In genomic region chr12:6838854-6839253, GRCh38 we compare ENCODE assay signal across 15 cellular contexts. TPM values are rescaled to one million over a fixed set of nuclear protein-coding genes. Genes with fewer than 3 reads are reported as not detected.
DNase-seq lines count a peak whose midpoint lies in the region; ATAC-seq, FAIRE-seq and TF ChIP-seq lines count a peak whose summit lies in the region.
"Had no signal": no experiment of that assay in that cellular context is flagged by ENCODE, and none has a peak within 500 bp of the region (broad histone marks: within the 10 kb centered on the region; RNA-seq: fewer than 3 reads in every experiment).

No MANE protein-coding gene starts in this region.

- H3K4me1 ChIP-seq in HEK293 (ENCODE audit: control insufficient read depth, insufficient read depth, low read length), result no peaks in the 10 kb centered on the region
- H3K4me1 ChIP-seq in Karpas-422 (ENCODE audit: low read length), result peaks cover 72% of the 10 kb centered on the region
- peaks cover 0 to 3% (median 2%) of the 10 kb centered on the region in 4 experiments; a peak in 1 of 7 replicates for H3K4me1 ChIP-seq in H1 (replicated peaks in 1 of 4; ENCODE audit: control insufficient read depth in 3 of 4, insufficient read depth in 4 of 4, low read length in 3 of 4)
- peaks cover 0 to 11% of the 10 kb centered on the region in 2 donors for H3K4me1 ChIP-seq in neuronal stem cell (ENCODE audit: control insufficient read depth in 2 of 2, insufficient read depth in 1 of 2, low read depth in 1 of 2, low read length in 2 of 2)
- H3K4me1 ChIP-seq: A549, BE2C had no signal

- no peak for FAIRE-seq in H1 (lab: Jason Lieb, UNC)
- FAIRE-seq: A549, GM18507 had no signal

- H3K4me3 ChIP-seq in HEK293 (ENCODE audit: low read depth, low read length) (no peak overlapping the region), Karpas-422 (ENCODE audit: low read length) (peak overlapping the region; percentile 61; the same call in 1 of the 2 replicates), H1 (ENCODE audit: extremely low read depth in 1 of 4, insufficient read depth in 2 of 4, low read depth in 3 of 4, low read length in 4 of 4) (no peak overlapping the region), neuronal stem cell (ENCODE audit: low read length in 2 of 2) (peak overlapping the region in 1 of 2 donors; percentile 1)
- H3K4me3 ChIP-seq: A549, GM23248 had no signal

- DNase-seq in Karpas-422, result peak; percentile 46
- no peak for DNase-seq in H1 (ENCODE audit: low read depth in 1 of 2, low spot score in 2 of 2)
- DNase-seq in neuronal stem cell (ENCODE audit: low spot score), result no peak
- no peak for DNase-seq in medulla oblongata (ENCODE audit: extremely low spot score)
- DNase-seq in DMS53 treated with DMSO at 0.1 percent for 48 hours (lab: John Stamatoyannopoulos, UW; ENCODE audit: unreplicated experiment), result no peak
- DNase-seq: BE2C; Caco-2; CD8-positive, alpha-beta T cell; GM23248; H9 had no signal

- no peak for TF ChIP-seq RAD21 in H1 (IDR thresholded peaks at IDR 0.05 in 1 of 2, conservative IDR thresholded peaks at IDR 0.05 in 1 of 2; ENCODE audit: low read depth in 2 of 2, low read length in 2 of 2)

- H2BK120ac ChIP-seq in H1 (replicated peaks; ENCODE audit: low read depth, low read length) (no peak overlapping the region), neuronal stem cell (ENCODE audit: low read depth, low read length) (no peak overlapping the region)

- TF ChIP-seq EP300 in H1 (IDR thresholded peaks at IDR 0.05; ENCODE audit: borderline replicate concordance in 1 of 2, low read depth in 2 of 2, low read length in 2 of 2), result no peak

- H3K79me2 ChIP-seq in Karpas-422 (ENCODE audit: low read length) (peaks cover 7% of the 10 kb centered on the region; the same call in 1 of the 2 replicates), H1 (ENCODE audit: control insufficient read depth in 1 of 2, insufficient read depth in 2 of 2, low read length in 2 of 2) (no peaks in the 10 kb centered on the region)

- H3K23me2 ChIP-seq in H1 (ENCODE audit: low read depth, low read length), result no peaks in the 10 kb centered on the region

- H3K23ac ChIP-seq in H1 (ENCODE audit: insufficient read length) (no peak overlapping the region), neuronal stem cell (ENCODE audit: low read depth, low read length, poor library complexity) (peak overlapping the region; percentile 83)

- no peaks in the 10 kb centered on the region for H3K79me1 ChIP-seq in H1 (ENCODE audit: low read depth, low read length)
- H3K79me1 ChIP-seq in neuronal stem cell (ENCODE audit: low read depth, low read length), result peaks cover 2% of the 10 kb centered on the region

- no peaks in the 10 kb centered on the region for H3K9me2 ChIP-seq in Karpas-422 (replicated peaks; ENCODE audit: insufficient read depth, low read length)

- H4K91ac ChIP-seq in H1 (replicated peaks; ENCODE audit: insufficient read length, low read length) (no peak overlapping the region), neuronal stem cell (ENCODE audit: low read depth, low read length, poor library complexity) (no peak overlapping the region)

- ATAC-seq in HG03354 (IDR thresholded peaks at IDR 0.05; ENCODE audit: poor library complexity, severe bottlenecking, unreplicated experiment), result no peak
- ATAC-seq: A549; CD8-positive, alpha-beta T cell had no signal

- H4K20me1 ChIP-seq in Karpas-422 (ENCODE audit: insufficient read depth, low read depth, low read length) (no peaks in the 10 kb centered on the region), H1 (replicated peaks in 1 of 2; ENCODE audit: control insufficient read depth in 1 of 2, insufficient read depth in 2 of 2, low read length in 2 of 2) (peaks cover 7 to 8% of the 10 kb centered on the region in 2 experiments)

- no peak overlapping the region for H3K14ac ChIP-seq in H1 (ENCODE audit: insufficient read length)
- H3K14ac ChIP-seq in neuronal stem cell (ENCODE audit: low read length), result peak overlapping the region; percentile 25

- no peak overlapping the region for H2BK20ac ChIP-seq in H1 (ENCODE audit: low read length)

- H2AK5ac ChIP-seq in H1 (ENCODE audit: low read depth, low read length) (no peak overlapping the region), neuronal stem cell (ENCODE audit: low read depth, low read length) (no peak overlapping the region)

- H3K27me3 ChIP-seq in Karpas-422 (ENCODE audit: low read length) (no peaks in the 10 kb centered on the region), H1 (replicated peaks in 1 of 4; ENCODE audit: control insufficient read depth in 3 of 4, extremely low read depth in 1 of 4, insufficient read depth in 3 of 4, low read length in 3 of 4) (no peaks in the 10 kb centered on the region), neuronal stem cell (ENCODE audit: control insufficient read depth in 3 of 3, insufficient read depth in 3 of 3, low read depth in 1 of 3, low read length in 3 of 3) (no peaks in the 10 kb centered on the region)
- H3K27me3 ChIP-seq: BE2C had no signal

- TF ChIP-seq CTCF in HEK293 (tag by site-specific recombination; IDR thresholded peaks at IDR 0.05) (no peak), H1 (IDR thresholded peaks at IDR 0.05; ENCODE audit: control extremely low read depth in 1 of 3, insufficient read depth in 1 of 3, low read depth in 1 of 3, low read length in 3 of 3) (no peak)

- no peak for TF ChIP-seq POLR2A in H1 (IDR thresholded peaks at IDR 0.05; ENCODE audit: control extremely low read depth in 1 of 2, low read depth in 2 of 2, low read length in 2 of 2)

- no peak overlapping the region for H3K27ac ChIP-seq in HEK293 (ENCODE audit: extremely low read depth, low read depth, low read length)
- peak overlapping the region; percentile 100 for H3K27ac ChIP-seq in Karpas-422 (ENCODE audit: low read length)
- H3K27ac ChIP-seq in H1 (ENCODE audit: low read depth, low read length), result no peak overlapping the region
- no peak overlapping the region for H3K27ac ChIP-seq in neuronal stem cell (replicated peaks; ENCODE audit: low read length)
- H3K27ac ChIP-seq: A549, C4-2B, GM23248 had no signal

- H2BK15ac ChIP-seq in H1 (ENCODE audit: low read length), result no peak overlapping the region
- H2BK15ac ChIP-seq in neuronal stem cell (ENCODE audit: low read length), result no peak overlapping the region

- H3K36me3 ChIP-seq in HEK293 (ENCODE audit: control insufficient read depth in 2 of 2, insufficient read depth in 1 of 2, low read length in 2 of 2) (peaks cover 14 to 89% of the 10 kb centered on the region in 2 experiments; a peak in 2 of 3 replicates), Karpas-422 (ENCODE audit: insufficient read depth, low read length) (no peaks in the 10 kb centered on the region), H1 (ENCODE audit: control insufficient read depth in 2 of 4, insufficient read depth in 4 of 4, low read length in 3 of 4) (peaks cover 15 to 53% (median 36%) of the 10 kb centered on the region in 4 experiments), neuronal stem cell (replicated peaks in 1 of 2; ENCODE audit: control insufficient read depth in 2 of 2, insufficient read depth in 2 of 2, low read length in 2 of 2) (peaks cover 60 to 96% of the 10 kb centered on the region in 2 donors)

- POLR2A ChIA-PET in HEK293 (lab: Yijun Ruan, JAX) (interaction anchor here (1.7 to 6.5 kb wide), 3 partner anchors 9 to 13 kb away, joined by 6 to 62 read pairs (median 8); partner anchors contain the start of genes CDCA3 and USP5), H1 (lab: Charles Lee; ENCODE audit: partially characterized antibody) (interaction anchor here (0.8 to 27.1 kb wide), 8 partner anchors 7 to 304 kb away, joined by 3 to 588 read pairs (median 5); partner anchors contain the start of genes C12orf57, CDCA3, GAPDH and GNB3)

- H3K4me2 ChIP-seq in Karpas-422 (ENCODE audit: low read depth, low read length, poor library complexity, severe bottlenecking) (peak overlapping the region; percentile 88), H1 (ENCODE audit: insufficient read depth in 1 of 2, low read depth in 2 of 2, low read length in 2 of 2) (no peak overlapping the region), neuronal stem cell (ENCODE audit: insufficient read depth, low read length, poor library complexity, severe bottlenecking) (no peak overlapping the region)
- H3K4me2 ChIP-seq: A549 had no signal

- peak overlapping the region; percentile 29; the same call in 1 of the 2 replicates for H4K8ac ChIP-seq in H1 (ENCODE audit: extremely low read depth, insufficient read depth, low read length)
- no peak overlapping the region for H4K8ac ChIP-seq in neuronal stem cell (ENCODE audit: low read depth, low read length)

- 91% methylated on average over 16 of the region's 16 CpGs; no CpG with 5 or more reads in 1 of the 2 experiments for WGBS in H1 (ENCODE audit: extremely low coverage in 1 of 2, insufficient coverage in 1 of 2, insufficient read length in 1 of 2, insufficient replicate concordance in 2 of 2, low coverage in 1 of 2, low lambda C conversion rate in 2 of 2, missing lambda C conversion rate in 1 of 2), 2 experiments
- no CpG with 5 or more reads among the region's 16 CpGs for WGBS in neuronal stem cell (ENCODE audit: extremely low coverage in 2 of 2, insufficient read length in 2 of 2, insufficient replicate concordance in 1 of 2), 2 donors

- H3K4ac ChIP-seq in H1 (replicated peaks; ENCODE audit: insufficient read length, low read depth, low read length), result no peak overlapping the region
- peak overlapping the region; percentile 60 for H3K4ac ChIP-seq in neuronal stem cell (ENCODE audit: low read length)

- H3K9ac ChIP-seq in Karpas-422 (ENCODE audit: low read length), result peak overlapping the region; percentile 84
- H3K9ac ChIP-seq in H1 (replicated peaks in 1 of 4; ENCODE audit: extremely low read depth in 1 of 4, low read depth in 3 of 4, low read length in 3 of 4), result no peak overlapping the region
- H3K9ac ChIP-seq in neuronal stem cell (ENCODE audit: low read depth, low read length, poor library complexity), result no peak overlapping the region
- H3K9ac ChIP-seq: GM23248 had no signal

- no peak overlapping the region for H4K5ac ChIP-seq in H1 (ENCODE audit: insufficient read length, low read depth, low read length)

- no peak overlapping the region for H3K56ac ChIP-seq in H1 (replicated peaks; ENCODE audit: insufficient read length, low read depth, low read length)

- H2BK5ac ChIP-seq in H1 (ENCODE audit: low read depth, low read length), result no peak overlapping the region; the same call in 1 of the 2 replicates
- peak overlapping the region; percentile 21 for H2BK5ac ChIP-seq in neuronal stem cell (ENCODE audit: low read length)

- CTCF ChIA-PET in HEK293 (lab: Yijun Ruan, JAX), result interaction anchor here (0.7 to 2.0 kb wide), 3 partner anchors 13 to 115 kb away, joined by 3 to 9 read pairs (median 4); partner anchors contain the start of genes COPS7A and MLF2
- CTCF ChIA-PET in H1 (lab: Charles Lee; ENCODE audit: partially characterized antibody), result interaction anchor here (0.5 to 23.7 kb wide), 9 partner anchors 5 to 221 kb away, joined by 3 to 532 read pairs (median 6); partner anchors contain the start of genes CD4, CDCA3, GNB3 and LAG3

- H2AFZ ChIP-seq in Karpas-422 (ENCODE audit: low read length) (no peak overlapping the region), H1 (ENCODE audit: low read length) (no peak overlapping the region), neuronal stem cell (ENCODE audit: low read length) (no peak overlapping the region)
- H2AFZ ChIP-seq: GM23248 had no signal

- no peak overlapping the region for H2BK12ac ChIP-seq in H1 (ENCODE audit: low read depth, low read length)
- no peak overlapping the region for H2BK12ac ChIP-seq in neuronal stem cell (ENCODE audit: low read length)

- H3K9me3 ChIP-seq in HEK293 (ENCODE audit: control insufficient read depth, insufficient read depth, low read depth, low read length), result no peaks in the 10 kb centered on the region
- H3K9me3 ChIP-seq in Karpas-422 (ENCODE audit: low read length), result no peaks in the 10 kb centered on the region
- no peaks in the 10 kb centered on the region for H3K9me3 ChIP-seq in H1 (ENCODE audit: insufficient read depth in 2 of 2, low read depth in 1 of 2, low read length in 1 of 2)
- H3K9me3 ChIP-seq in neuronal stem cell (replicated peaks in 1 of 2; ENCODE audit: control insufficient read depth in 2 of 2, insufficient read depth in 1 of 2, low read depth in 1 of 2, low read length in 2 of 2), result no peaks in the 10 kb centered on the region
- H3K9me3 ChIP-seq: A549, BE2C, Caco-2 had no signal

- no peak overlapping the region for H3K18ac ChIP-seq in H1 (ENCODE audit: extremely low read depth, low read length)
- no peak overlapping the region for H3K18ac ChIP-seq in neuronal stem cell (ENCODE audit: low read length)

RNA-seq across cellular contexts. Expression of gene GNB3, which starts 1.9 kb away (rescaled TPM):
- 14.9 and 27.0 TPM in 2 replicates for total RNA-seq in Karpas-422 (2014; rRNA removed; shearing (Covaris generic); ENCODE audit: low replicate concordance)
- total RNA-seq in H1 (2021; fragmentation: NEBNext Ultra II Directional; extraction: Animal tissue kit (Norgen Biotek cat#: 25700)), result 9.0 and 9.9 TPM in 2 replicates
- 9.9 and 13.9 TPM in 2 replicates for polyA plus RNA-seq in H1 (2011; rRNA removed)
- 12.7 TPM for polyA plus RNA-seq in H1 (2011; cell fraction: cytosol; rRNA removed)
- 82.1 TPM for polyA plus RNA-seq in H1 (2011; cell fraction: nucleus; rRNA removed)
- 10.9 to 15.6 TPM (median 13.3 TPM) in 4 replicates for polyA plus RNA-seq in H1 (2012, experiment 1 of 2)
- polyA plus RNA-seq in H1 (2012, experiment 2 of 2), result 7.5 TPM
- 5.5 TPM for polyA plus RNA-seq in H1 (2013, experiment 1 of 2)
- 4.9 TPM for polyA plus RNA-seq in H1 (2013, experiment 2 of 2)
- polyA minus RNA-seq in H1 (2011; rRNA and poly(A)+ RNA removed), result 5.6 and 5.7 TPM in 2 replicates
- 6.0 TPM for polyA minus RNA-seq in H1 (2011; cell fraction: cytosol; rRNA and poly(A)+ RNA removed)
- 17.2 TPM for polyA minus RNA-seq in H1 (2011; cell fraction: nucleus; rRNA and poly(A)+ RNA removed)
- 8.6 TPM for polyA plus RNA-seq in neuronal stem cell (2013, experiment 1 of 2)
- polyA plus RNA-seq in neuronal stem cell (2013, experiment 2 of 2), result 8.2 TPM

RNA-seq across cellular contexts. Expression of gene P3H3, which starts 10.6 kb away (rescaled TPM):
- total RNA-seq in Karpas-422 (2014; rRNA removed; shearing (Covaris generic); ENCODE audit: low replicate concordance), result 3.1 and 8.3 TPM in 2 replicates
- 42.4 and 43.5 TPM in 2 replicates for total RNA-seq in H1 (2021; fragmentation: NEBNext Ultra II Directional; extraction: Animal tissue kit (Norgen Biotek cat#: 25700))
- polyA plus RNA-seq in H1 (2011; rRNA removed), result 22.9 and 40.9 TPM in 2 replicates
- polyA plus RNA-seq in H1 (2011; cell fraction: cytosol; rRNA removed), result 34.9 TPM
- polyA plus RNA-seq in H1 (2011; cell fraction: nucleus; rRNA removed), result 89.3 TPM
- 28.7 to 51.3 TPM (median 45.4 TPM) in 4 replicates for polyA plus RNA-seq in H1 (2012, experiment 1 of 2)
- polyA plus RNA-seq in H1 (2012, experiment 2 of 2), result 27.7 TPM
- 33.4 TPM for polyA plus RNA-seq in H1 (2013, experiment 1 of 2)
- 30.6 TPM for polyA plus RNA-seq in H1 (2013, experiment 2 of 2)
- polyA minus RNA-seq in H1 (2011; rRNA and poly(A)+ RNA removed), result 14.7 and 16.0 TPM in 2 replicates
- polyA minus RNA-seq in H1 (2011; cell fraction: cytosol; rRNA and poly(A)+ RNA removed), result 21.8 TPM
- polyA minus RNA-seq in H1 (2011; cell fraction: nucleus; rRNA and poly(A)+ RNA removed), result 35.7 TPM
- polyA plus RNA-seq in neuronal stem cell (2013, experiment 1 of 2), result 22.0 TPM
- polyA plus RNA-seq in neuronal stem cell (2013, experiment 2 of 2), result 21.2 TPM

RNA-seq across cellular contexts. Expression of gene CDCA3, which starts 12.2 kb away (rescaled TPM):
- 47.6 and 70.0 TPM in 2 replicates for total RNA-seq in Karpas-422 (2014; rRNA removed; shearing (Covaris generic); ENCODE audit: low replicate concordance)
- total RNA-seq in H1 (2021; fragmentation: NEBNext Ultra II Directional; extraction: Animal tissue kit (Norgen Biotek cat#: 25700)), result 47.4 and 47.7 TPM in 2 replicates
- polyA plus RNA-seq in H1 (2011; rRNA removed), result 71.2 and 77.0 TPM in 2 replicates
- polyA plus RNA-seq in H1 (2011; cell fraction: cytosol; rRNA removed), result 75.6 TPM
- polyA plus RNA-seq in H1 (2011; cell fraction: nucleus; rRNA removed), result 85.8 TPM
- polyA plus RNA-seq in H1 (2012, experiment 1 of 2), result 46.7 to 59.8 TPM (median 55.0 TPM) in 4 replicates
- 40.3 TPM for polyA plus RNA-seq in H1 (2012, experiment 2 of 2)
- polyA plus RNA-seq in H1 (2013, experiment 1 of 2), result 51.4 TPM
- polyA plus RNA-seq in H1 (2013, experiment 2 of 2), result 48.1 TPM
- 21.4 and 28.2 TPM in 2 replicates for polyA minus RNA-seq in H1 (2011; rRNA and poly(A)+ RNA removed)
- 27.6 TPM for polyA minus RNA-seq in H1 (2011; cell fraction: cytosol; rRNA and poly(A)+ RNA removed)
- 55.8 TPM for polyA minus RNA-seq in H1 (2011; cell fraction: nucleus; rRNA and poly(A)+ RNA removed)
- polyA plus RNA-seq in neuronal stem cell (2013, experiment 1 of 2), result 81.3 TPM
- 79.5 TPM for polyA plus RNA-seq in neuronal stem cell (2013, experiment 2 of 2)

RNA-seq across cellular contexts. Expression of gene USP5, which starts 13.1 kb away (rescaled TPM):
- 36.9 and 66.6 TPM in 2 replicates for total RNA-seq in Karpas-422 (2014; rRNA removed; shearing (Covaris generic); ENCODE audit: low replicate concordance)
- 148 and 159 TPM in 2 replicates for total RNA-seq in H1 (2021; fragmentation: NEBNext Ultra II Directional; extraction: Animal tissue kit (Norgen Biotek cat#: 25700))
- polyA plus RNA-seq in H1 (2011; rRNA removed), result 66.5 and 83.9 TPM in 2 replicates
- 90.3 TPM for polyA plus RNA-seq in H1 (2011; cell fraction: cytosol; rRNA removed)
- 161 TPM for polyA plus RNA-seq in H1 (2011; cell fraction: nucleus; rRNA removed)
- 75.8 to 102 TPM (median 96.4 TPM) in 4 replicates for polyA plus RNA-seq in H1 (2012, experiment 1 of 2)
- 103 TPM for polyA plus RNA-seq in H1 (2012, experiment 2 of 2)
- 86.0 TPM for polyA plus RNA-seq in H1 (2013, experiment 1 of 2)
- polyA plus RNA-seq in H1 (2013, experiment 2 of 2), result 70.7 TPM
- polyA minus RNA-seq in H1 (2011; rRNA and poly(A)+ RNA removed), result 132 and 136 TPM in 2 replicates
- polyA minus RNA-seq in H1 (2011; cell fraction: cytosol; rRNA and poly(A)+ RNA removed), result 57.0 TPM
- polyA minus RNA-seq in H1 (2011; cell fraction: nucleus; rRNA and poly(A)+ RNA removed), result 43.7 TPM
- polyA plus RNA-seq in neuronal stem cell (2013, experiment 1 of 2), result 80.9 TPM
- 82.6 TPM for polyA plus RNA-seq in neuronal stem cell (2013, experiment 2 of 2)

RNA-seq across cellular contexts. Expression of gene GPR162, which starts 17.2 kb away (rescaled TPM):
- not detected in 2 replicates for total RNA-seq in Karpas-422 (2014; rRNA removed; shearing (Covaris generic); ENCODE audit: low replicate concordance)
- 8.6 and 8.8 TPM in 2 replicates for total RNA-seq in H1 (2021; fragmentation: NEBNext Ultra II Directional; extraction: Animal tissue kit (Norgen Biotek cat#: 25700))
- 7.3 and 9.5 TPM in 2 replicates for polyA plus RNA-seq in H1 (2011; rRNA removed)
- 7.9 TPM for polyA plus RNA-seq in H1 (2011; cell fraction: cytosol; rRNA removed)
- 22.3 TPM for polyA plus RNA-seq in H1 (2011; cell fraction: nucleus; rRNA removed)
- 7.5 to 9.0 TPM (median 8.8 TPM) in 4 replicates for polyA plus RNA-seq in H1 (2012, experiment 1 of 2)
- 7.7 TPM for polyA plus RNA-seq in H1 (2012, experiment 2 of 2)
- 5.7 TPM for polyA plus RNA-seq in H1 (2013, experiment 1 of 2)
- polyA plus RNA-seq in H1 (2013, experiment 2 of 2), result 6.8 TPM
- 4.2 and 4.3 TPM in 2 replicates for polyA minus RNA-seq in H1 (2011; rRNA and poly(A)+ RNA removed)
- polyA minus RNA-seq in H1 (2011; cell fraction: cytosol; rRNA and poly(A)+ RNA removed), result 8.6 TPM
- polyA minus RNA-seq in H1 (2011; cell fraction: nucleus; rRNA and poly(A)+ RNA removed), result 6.1 TPM
- 34.0 TPM for polyA plus RNA-seq in neuronal stem cell (2013, experiment 1 of 2)
- polyA plus RNA-seq in neuronal stem cell (2013, experiment 2 of 2), result 28.4 TPM
- total RNA-seq: CD8-positive, alpha-beta T cell had no signal
